Comparison of ENCODE assay signal across 13 cellular contexts in genomic region chr21:18522181-18522771, GRCh38.
DNase-seq lines count a peak whose midpoint lies in the region; ATAC-seq, FAIRE-seq and TF ChIP-seq lines count a peak whose summit lies in the region.
"Had no signal": no experiment of that assay in that cellular context is flagged by ENCODE, and none has a peak within 500 bp of the region (broad histone marks: within the 10 kb centered on the region; RNA-seq: fewer than 3 reads in every experiment).

No MANE protein-coding gene starts in this region.

- in situ Hi-C loops in SK-MEL-5 (cut with HindIII; ENCODE audit: low pct_unique_long_range_greater_than_20kb, low sequenced_read_pairs), result no loop called here

- H4K20me1 ChIP-seq in KMS-11 (ENCODE audit: insufficient read depth), result no peaks in the 10 kb centered on the region
- H4K20me1 ChIP-seq: BLaER1 treated with 17β-estradiol and CSF1 and Interleukin-3, amounts not matched to agents 10 nM and 100 nM had no signal

- FAIRE-seq in A204.1 (lab: Jason Lieb, UNC), result peak; percentile 63
- FAIRE-seq: HepG2 had no signal

- peak; percentile 43; the same call in 1 of the 2 replicates for TF ChIP-seq CTCF in KMS-11 (conservative IDR thresholded peaks at IDR 0.05; ENCODE audit: low read depth, low read length)

- no peaks in the 10 kb centered on the region for H3K36me3 ChIP-seq in KMS-11 (ENCODE audit: insufficient read depth)
- H3K36me3 ChIP-seq: BLaER1 treated with 17β-estradiol and CSF1 and Interleukin-3, amounts not matched to agents 10 nM and 100 nM; spleen had no signal

- CTCF ChIA-PET in HEK293T (lab: Yijun Ruan, JAX), result interaction anchor here (0.6 kb wide), 1 partner anchor 70 kb away, joined by 3 read pairs; no protein-coding TSS in a partner anchor

- no peak overlapping the region for H3K27ac ChIP-seq in KMS-11
- H3K27ac ChIP-seq: BLaER1 treated with 17β-estradiol and CSF1 and Interleukin-3, amounts not matched to agents 10 nM and 100 nM; spleen had no signal

- DNase-seq in SK-MEL-5 (ENCODE audit: low read depth, low spot score) (peak; percentile 16), glomerular visceral epithelial cell (ENCODE audit: extremely low spot score) (peak; percentile 33), NCI-H1930 (lab: John Stamatoyannopoulos, UW) (no peak), iPS-NIHi7 (ENCODE audit: extremely low spot score) (no peak), HEK293T (ENCODE audit: extremely low spot score) (no peak)
- DNase-seq: naive thymus-derived CD4-positive, alpha-beta T cell; spleen; SW 1271 had no signal

- H3K79me2 ChIP-seq in KMS-11 (ENCODE audit: insufficient read depth, low read depth), result no peaks in the 10 kb centered on the region

- H3K4me3 ChIP-seq in KMS-11 (IDR thresholded peaks at IDR 0.05; ENCODE audit: insufficient read depth, low read depth, low read length), result no peak overlapping the region
- H3K4me3 ChIP-seq: BLaER1 treated with 17β-estradiol and CSF1 and Interleukin-3, amounts not matched to agents 10 nM and 100 nM; spleen had no signal

- H3K4me2 ChIP-seq in KMS-11, result no peak overlapping the region
- H3K4me2 ChIP-seq: BLaER1 treated with 17β-estradiol and CSF1 and Interleukin-3, amounts not matched to agents 10 nM and 100 nM had no signal

- no peak overlapping the region for H3K9ac ChIP-seq in KMS-11
- H3K9ac ChIP-seq: BLaER1 treated with 17β-estradiol and CSF1 and Interleukin-3, amounts not matched to agents 10 nM and 100 nM had no signal

- no peaks in the 10 kb centered on the region for H3K4me1 ChIP-seq in KMS-11 (ENCODE audit: low read depth, poor library complexity, severe bottlenecking)
- H3K4me1 ChIP-seq: BLaER1 treated with 17β-estradiol and CSF1 and Interleukin-3, amounts not matched to agents 10 nM and 100 nM; spleen had no signal

- no peak for ATAC-seq in GM21576 (IDR thresholded peaks at IDR 0.05; ENCODE audit: unreplicated experiment)
- ATAC-seq: HepG2; naive thymus-derived CD4-positive, alpha-beta T cell had no signal

- no peak overlapping the region for H2AFZ ChIP-seq in KMS-11 (ENCODE audit: low read depth)

- POLR2A ChIA-PET in HEK293T (lab: Yijun Ruan, JAX), result no interaction called here

- H3K27me3 ChIP-seq in KMS-11 (ENCODE audit: insufficient read depth, low read depth), result no peaks in the 10 kb centered on the region
- H3K27me3 ChIP-seq: BLaER1 treated with 17β-estradiol and CSF1 and Interleukin-3, amounts not matched to agents 10 nM and 100 nM; spleen had no signal

TF ChIP-seq in HEK293T, 16 proteins besides CTCF, POLR2A, EP300 and RAD21:
- no peak for TF ChIP-seq FOXA1 (IDR thresholded peaks at IDR 0.05)
- no peak for TF ChIP-seq SP1 (IDR thresholded peaks at IDR 0.05)
- TF ChIP-seq SUZ12 (IDR thresholded peaks at IDR 0.05), result no peak
- no peak for TF ChIP-seq HDGF (IDR thresholded peaks at IDR 0.05; ENCODE audit: borderline replicate concordance)
- no peak for TF ChIP-seq CTBP1 (IDR thresholded peaks at IDR 0.05; ENCODE audit: borderline replicate concordance)
- no peak for TF ChIP-seq ARNT (IDR thresholded peaks at IDR 0.05)
- TF ChIP-seq NFRKB (IDR thresholded peaks at IDR 0.05), result no peak
- TF ChIP-seq ELF4 (IDR thresholded peaks at IDR 0.05), result no peak
- no peak for TF ChIP-seq LEF1 (IDR thresholded peaks at IDR 0.05; ENCODE audit: borderline replicate concordance)
- TF ChIP-seq FOXK2 (IDR thresholded peaks at IDR 0.05), result no peak
- no peak for TF ChIP-seq L3MBTL2 (conservative IDR thresholded peaks at IDR 0.05)
- TF ChIP-seq PKNOX1 (IDR thresholded peaks at IDR 0.05), result no peak
- TF ChIP-seq TARDBP (IDR thresholded peaks at IDR 0.05), result no peak
- no peak for TF ChIP-seq BHLHE40 (IDR thresholded peaks at IDR 0.05; ENCODE audit: borderline replicate concordance)
- TF ChIP-seq FOXM1 (IDR thresholded peaks at IDR 0.05; ENCODE audit: borderline replicate concordance), result no peak
- no peak for TF ChIP-seq ZNF384 (IDR thresholded peaks at IDR 0.05)

Comparison
In these comparisons a context has a peak if more than half of its experiments do, and no peak if none do; other contexts are left out.
1. DNase-seq: peak in SK-MEL-5 (single experiment) and glomerular visceral epithelial cell (single experiment); none in NCI-H1930 (0 of 2), iPS-NIHi7 (single experiment) and HEK293T (single experiment).